Comparison of ENCODE assay signal across 11 cellular contexts in genomic region chr20:35174458-35175216, GRCh38. TPM values are rescaled to one million over a fixed set of nuclear protein-coding genes. Genes with fewer than 3 reads are reported as not detected.
DNase-seq lines count a peak whose midpoint lies in the region; ATAC-seq, FAIRE-seq and TF ChIP-seq lines count a peak whose summit lies in the region.
"Had no signal": no experiment of that assay in that cellular context is flagged by ENCODE, and none has a peak within 500 bp of the region (broad histone marks: within the 10 kb centered on the region; RNA-seq: fewer than 3 reads in every experiment).

No MANE protein-coding gene starts in this region.

- peak overlapping the region; percentile 91 for H3K4me2 ChIP-seq in endothelial cell of umbilical vein (ENCODE audit: insufficient read depth, low read length)
- no peak overlapping the region for H3K4me2 ChIP-seq in osteoblast (ENCODE audit: insufficient read depth, low read length)

- peak overlapping the region; percentile 62 for H3K9ac ChIP-seq in endothelial cell of umbilical vein (replicated peaks; ENCODE audit: extremely low read depth, insufficient read depth, low read length)

- no peak for ATAC-seq in natural killer cell treated with Interleukin-12 subunit alpha and Interleukin-12 subunit beta and Interleukin-15 and Interleukin-18, amount 100 ng/mL, for 72 hours
- ATAC-seq in gastroesophageal sphincter = no peak

- no peak for TF ChIP-seq CTCF in Caco-2 (IDR thresholded peaks at IDR 0.05; ENCODE audit: insufficient read depth in 1 of 2, low read depth in 1 of 2, low read length in 1 of 2, severe bottlenecking in 1 of 2, unreplicated experiment in 1 of 2)
- TF ChIP-seq CTCF in endothelial cell of umbilical vein (IDR thresholded peaks at IDR 0.05; ENCODE audit: extremely low read depth in 1 of 2, insufficient read depth in 1 of 2, low read depth in 1 of 2, low read length in 2 of 2) = no peak
- TF ChIP-seq CTCF in osteoblast (IDR thresholded peaks at IDR 0.05; ENCODE audit: extremely low read depth, low read depth, low read length) = no peak
- no peak for TF ChIP-seq CTCF in gastroesophageal sphincter (IDR thresholded peaks at IDR 0.05)

- H3K27me3 ChIP-seq in Caco-2 (replicated peaks; ENCODE audit: control insufficient read depth, insufficient read depth, low read length) = no peaks in the 10 kb centered on the region
- H3K27me3 ChIP-seq in endothelial cell of umbilical vein (ENCODE audit: control insufficient read depth in 2 of 2, insufficient read depth in 2 of 2, low read length in 2 of 2) = no peaks in the 10 kb centered on the region
- no peaks in the 10 kb centered on the region for H3K27me3 ChIP-seq in osteoblast (ENCODE audit: insufficient read depth, low read length)
- H3K27me3 ChIP-seq in gastroesophageal sphincter = no peaks in the 10 kb centered on the region

- no peaks in the 10 kb centered on the region for H3K9me3 Mint-ChIP-seq in Caco-2 (ENCODE audit: unreplicated experiment)
- no peaks in the 10 kb centered on the region for H3K9me3 Mint-ChIP-seq in natural killer cell treated with Interleukin-12 subunit alpha and Interleukin-12 subunit beta and Interleukin-15 and Interleukin-18, amount 100 ng/mL, for 72 hours
- H3K9me3 Mint-ChIP-seq: CD4-positive, alpha-beta T cell had no signal

- FAIRE-seq in endothelial cell of umbilical vein (lab: Jason Lieb, UNC) = peak; percentile 4

- intact Hi-C loops in Caco-2 (cut with micrococcal nuclease; ENCODE audit: unreplicated experiment) = loop anchor here (1.0 to 2.0 kb wide), 3 partner anchors 13 to 34 kb away; partner anchors contain the start of gene EDEM2
- intact Hi-C loops in endothelial cell of umbilical vein (cut with micrococcal nuclease) = loop anchor here (5.0 kb wide), 2 partner anchors 37 to 443 kb away; partner anchors contain the start of gene SPAG4

- CTCF ChIA-PET in Caco-2 (lab: Charles Lee) (interaction anchor here (0.8 to 1.2 kb wide), 6 partner anchors 28 to 301 kb away, joined by 3 to 12 read pairs (median 4); partner anchors contain the start of gene EDEM2), endothelial cell of umbilical vein (lab: Charles Lee) (interaction anchor here (4.1 to 6.9 kb wide), 2 partner anchors 28 to 79 kb away, joined by 33 to 82 read pairs; partner anchors contain the start of gene EDEM2)

- H3K9me1 ChIP-seq in endothelial cell of umbilical vein (replicated peaks; ENCODE audit: control insufficient read depth, extremely low read depth, insufficient read depth, low read length) = no peaks in the 10 kb centered on the region

- DNase-seq in Caco-2 (peak; percentile 93 to 97), endothelial cell of umbilical vein (ENCODE audit: low read depth, low spot score) (peak; percentile 48), osteoblast (ENCODE audit: insufficient read length, low spot score, missing footprints) (peak; percentile 80), DMS153 (lab: John Stamatoyannopoulos, UW) (no peak), SIG-M5 (lab: John Stamatoyannopoulos, UW) (no peak)
- DNase-seq in natural killer cell treated with Interleukin-12 subunit alpha and Interleukin-12 subunit beta and Interleukin-15 and Interleukin-18, amount 100 ng/mL, for 72 hours (ENCODE audit: low spot score) = no peak
- DNase-seq: CD4-positive, alpha-beta T cell; NCI-H1694; stimulated activated CD4-positive, alpha-beta T cell treated with anti-CD3 and anti-CD28 coated beads, Interleukin-4, amount 100 ng/mL, for 4 hours had no signal

- TF ChIP-seq POLR2A in endothelial cell of umbilical vein (IDR thresholded peaks at IDR 0.05; ENCODE audit: low read depth, low read length) (peak; percentile 38), gastroesophageal sphincter (IDR thresholded peaks at IDR 0.05) (no peak)

- H3K4me1 ChIP-seq in Caco-2 = peaks cover 48% of the 10 kb centered on the region
- peaks cover 30% of the 10 kb centered on the region for H3K4me1 ChIP-seq in endothelial cell of umbilical vein (ENCODE audit: control insufficient read depth, extremely low read depth, insufficient read depth, low read length)
- peaks cover 13% of the 10 kb centered on the region for H3K4me1 ChIP-seq in osteoblast (ENCODE audit: insufficient read depth, low read length)
- peaks cover 0 to 19% (median 5%) of the 10 kb centered on the region in 3 donors for H3K4me1 ChIP-seq in gastroesophageal sphincter

- H3K4me3 ChIP-seq in Caco-2 (ENCODE audit: low read depth, low read length) (peak overlapping the region; percentile 60), endothelial cell of umbilical vein (replicated peaks in 1 of 3; ENCODE audit: insufficient read depth in 1 of 3, low read depth in 1 of 3, low read length in 3 of 3) (peak overlapping the region; percentile 70 to 93 (median 80)), osteoblast (ENCODE audit: insufficient read depth, low read length) (no peak overlapping the region), gastroesophageal sphincter (peak overlapping the region in 1 of 2 donors; percentile 18)

- H3K27ac ChIP-seq in endothelial cell of umbilical vein (ENCODE audit: insufficient read depth, low read depth, low read length) (peak overlapping the region; percentile 31), osteoblast (ENCODE audit: low read depth, low read length) (no peak overlapping the region), gastroesophageal sphincter (no peak overlapping the region)

- peaks cover 6% of the 10 kb centered on the region for H3K36me3 Mint-ChIP-seq in Caco-2 (ENCODE audit: insufficient read depth, unreplicated experiment)
- no peaks in the 10 kb centered on the region for H3K36me3 Mint-ChIP-seq in natural killer cell treated with Interleukin-12 subunit alpha and Interleukin-12 subunit beta and Interleukin-15 and Interleukin-18, amount 100 ng/mL, for 72 hours

- no peaks in the 10 kb centered on the region for H3K36me3 ChIP-seq in Caco-2 (ENCODE audit: control insufficient read depth, insufficient read depth, low read length)
- peaks cover 16% of the 10 kb centered on the region in 2 experiments for H3K36me3 ChIP-seq in endothelial cell of umbilical vein (ENCODE audit: control insufficient read depth in 2 of 2, extremely low read depth in 1 of 2, insufficient read depth in 2 of 2, low read length in 2 of 2)
- peaks cover 8% of the 10 kb centered on the region for H3K36me3 ChIP-seq in osteoblast (ENCODE audit: insufficient read depth, low read length)
- peaks cover 0 to 24% of the 10 kb centered on the region in 2 donors for H3K36me3 ChIP-seq in gastroesophageal sphincter

- H3K79me2 ChIP-seq in endothelial cell of umbilical vein (ENCODE audit: control insufficient read depth, insufficient read depth, low read length) (peaks cover 38% of the 10 kb centered on the region), osteoblast (ENCODE audit: insufficient read depth, low read length) (no peaks in the 10 kb centered on the region)

- POLR2A ChIA-PET in Caco-2 (lab: Charles Lee) (interaction anchor here (0.6 to 1.2 kb wide), 12 partner anchors 11 to 852 kb away, joined by 3 to 11 read pairs (median 3); partner anchors contain the start of genes CEP250, EDEM2 and MMP24OS), endothelial cell of umbilical vein (lab: Charles Lee) (no interaction called here)

- TF ChIP-seq RAD21 in Ishikawa (IDR thresholded peaks at IDR 0.05; ENCODE audit: low read depth) = no peak

- H2AFZ ChIP-seq in endothelial cell of umbilical vein (ENCODE audit: low read depth, low read length) (peak overlapping the region; percentile 14), osteoblast (ENCODE audit: low read length) (no peak overlapping the region)

- peak overlapping the region; percentile 91 for H3K4me3 Mint-ChIP-seq in Caco-2 (ENCODE audit: unreplicated experiment)
- no peak overlapping the region for H3K4me3 Mint-ChIP-seq in natural killer cell treated with Interleukin-12 subunit alpha and Interleukin-12 subunit beta and Interleukin-15 and Interleukin-18, amount 100 ng/mL, for 72 hours
- H3K4me3 Mint-ChIP-seq: CD4-positive, alpha-beta T cell had no signal

- dilution Hi-C loops in endothelial cell of umbilical vein (cut with MboI; ENCODE audit: extremely low pct_ligation_motif_present, low sequenced_read_pairs) = no loop called here

- peaks cover 53% of the 10 kb centered on the region for H3K4me1 Mint-ChIP-seq in Caco-2 (ENCODE audit: low read depth, unreplicated experiment)
- H3K4me1 Mint-ChIP-seq in natural killer cell treated with Interleukin-12 subunit alpha and Interleukin-12 subunit beta and Interleukin-15 and Interleukin-18, amount 100 ng/mL, for 72 hours (ENCODE audit: low read depth in 2 of 2) = peaks cover 20 to 23% of the 10 kb centered on the region in 2 donors

- no peak for TF ChIP-seq EP300 in Ishikawa (IDR thresholded peaks at IDR 0.05; ENCODE audit: borderline replicate concordance)
- TF ChIP-seq EP300 in gastroesophageal sphincter (IDR thresholded peaks at IDR 0.05) = no peak

- 54 to 73% methylated on average over 8 to 17 of the region's 49 CpGs for WGBS in gastroesophageal sphincter (ENCODE audit: low coverage in 1 of 2), 2 donors

- H3K9me3 ChIP-seq in Caco-2 (no peaks in the 10 kb centered on the region), endothelial cell of umbilical vein (replicated peaks; ENCODE audit: control insufficient read depth, insufficient read depth, low read length) (no peaks in the 10 kb centered on the region), osteoblast (ENCODE audit: low read depth, low read length) (no peaks in the 10 kb centered on the region), gastroesophageal sphincter (no peaks in the 10 kb centered on the region)

- H3K27me3 Mint-ChIP-seq in Caco-2 (ENCODE audit: insufficient read depth, unreplicated experiment) = no peaks in the 10 kb centered on the region
- H3K27me3 Mint-ChIP-seq in natural killer cell treated with Interleukin-12 subunit alpha and Interleukin-12 subunit beta and Interleukin-15 and Interleukin-18, amount 100 ng/mL, for 72 hours = no peaks in the 10 kb centered on the region
- H3K27me3 Mint-ChIP-seq: CD4-positive, alpha-beta T cell had no signal

- BruUV-seq in Caco-2 (replicated peaks; lab: Mats Ljungman, UMichigan) (no TSS peak), endothelial cell of umbilical vein (replicated peaks; lab: Mats Ljungman, UMichigan) (TSS peak; percentile 40)

- H4K20me1 ChIP-seq in endothelial cell of umbilical vein (replicated peaks; ENCODE audit: control insufficient read depth, extremely low read depth, insufficient read depth, low read length) = no peaks in the 10 kb centered on the region
- no peaks in the 10 kb centered on the region for H4K20me1 ChIP-seq in osteoblast (ENCODE audit: insufficient read depth, low read length)

- peak overlapping the region; percentile 81 for H3K27ac Mint-ChIP-seq in Caco-2 (ENCODE audit: unreplicated experiment)
- H3K27ac Mint-ChIP-seq in natural killer cell treated with Interleukin-12 subunit alpha and Interleukin-12 subunit beta and Interleukin-15 and Interleukin-18, amount 100 ng/mL, for 72 hours = no peak overlapping the region
- H3K27ac Mint-ChIP-seq: CD4-positive, alpha-beta T cell had no signal

RNA-seq across cellular contexts. Expression of gene PROCR, which starts 2.8 kb away (rescaled TPM):
- total RNA-seq in Caco-2 (2022) = 4.0 and 4.7 TPM in 2 replicates
- 228 and 251 TPM in 2 replicates for total RNA-seq in endothelial cell of umbilical vein
- 376 and 414 TPM in 2 replicates for polyA plus RNA-seq in endothelial cell of umbilical vein
- 280 and 408 TPM in 2 replicates for polyA plus RNA-seq in endothelial cell of umbilical vein (2011; cell fraction: cytosol; rRNA removed)
- 149 and 172 TPM in 2 replicates for polyA plus RNA-seq in endothelial cell of umbilical vein (2011; cell fraction: nucleus; rRNA removed)
- 386 and 422 TPM in 2 replicates for polyA plus RNA-seq in endothelial cell of umbilical vein (2012)
- polyA minus RNA-seq in endothelial cell of umbilical vein = 229 and 241 TPM in 2 replicates
- polyA minus RNA-seq in endothelial cell of umbilical vein (2011; cell fraction: cytosol; rRNA and poly(A)+ RNA removed) = 18.9 TPM
- polyA minus RNA-seq in endothelial cell of umbilical vein (2011; cell fraction: nucleus; rRNA and poly(A)+ RNA removed) = 92.7 and 104 TPM in 2 replicates
- total RNA-seq in osteoblast = 35.9 and 38.0 TPM in 2 replicates
- 1 to 10 TPM in 1 of 2 donors, under 1 TPM in 1; 0.53 to 2.5 TPM for total RNA-seq in natural killer cell treated with Interleukin-12 subunit alpha and Interleukin-12 subunit beta and Interleukin-15 and Interleukin-18, amount 100 ng/mL, for 72 hours
- 10 to 100 TPM; 11.7 to 59.4 (median 35.9) TPM for total RNA-seq in gastroesophageal sphincter

RNA-seq across cellular contexts. Expression of gene EDEM2, which starts 27.5 kb away (rescaled TPM):
- total RNA-seq in Caco-2 (2022) (41.2 and 42.4 TPM in 2 replicates), endothelial cell of umbilical vein (37.5 and 39.5 TPM in 2 replicates), osteoblast (32.2 and 41.8 TPM in 2 replicates), gastroesophageal sphincter (10 to 100 TPM; 11.2 to 18.9 (median 13.5) TPM)
- 29.1 and 30.1 TPM in 2 replicates for polyA plus RNA-seq in endothelial cell of umbilical vein
- 33.9 and 35.0 TPM in 2 replicates for polyA plus RNA-seq in endothelial cell of umbilical vein (2011; cell fraction: cytosol; rRNA removed)
- 23.0 and 25.4 TPM in 2 replicates for polyA plus RNA-seq in endothelial cell of umbilical vein (2011; cell fraction: nucleus; rRNA removed)
- polyA plus RNA-seq in endothelial cell of umbilical vein (2012) = 46.6 and 49.7 TPM in 2 replicates
- polyA minus RNA-seq in endothelial cell of umbilical vein = 22.1 and 23.2 TPM in 2 replicates
- polyA minus RNA-seq in endothelial cell of umbilical vein (2011; cell fraction: cytosol; rRNA and poly(A)+ RNA removed) = 12.5 TPM
- polyA minus RNA-seq in endothelial cell of umbilical vein (2011; cell fraction: nucleus; rRNA and poly(A)+ RNA removed) = 5.7 and 5.9 TPM in 2 replicates
- total RNA-seq in natural killer cell treated with Interleukin-12 subunit alpha and Interleukin-12 subunit beta and Interleukin-15 and Interleukin-18, amount 100 ng/mL, for 72 hours = 10 to 100 TPM; 27.8 to 29.2 TPM

RNA-seq across cellular contexts. Expression of gene MMP24, which starts 51.9 kb away (rescaled TPM):
- 13.0 and 15.6 TPM in 2 replicates for total RNA-seq in Caco-2 (2022)
- total RNA-seq in endothelial cell of umbilical vein = 0.27 and 0.32 TPM in 2 replicates
- 0.48 and 0.54 TPM in 2 replicates for polyA plus RNA-seq in endothelial cell of umbilical vein
- polyA plus RNA-seq in endothelial cell of umbilical vein (2011; cell fraction: cytosol; rRNA removed) = 0.44 and 0.48 TPM in 2 replicates
- polyA plus RNA-seq in endothelial cell of umbilical vein (2011; cell fraction: nucleus; rRNA removed) = 0.27 and 0.28 TPM in 2 replicates
- polyA plus RNA-seq in endothelial cell of umbilical vein (2012) = 1.5 and 2.5 TPM in 2 replicates
- polyA minus RNA-seq in endothelial cell of umbilical vein = 0.19 and 0.28 TPM in 2 replicates
- polyA minus RNA-seq in endothelial cell of umbilical vein (2011; cell fraction: cytosol; rRNA and poly(A)+ RNA removed) = 0.20 TPM
- polyA minus RNA-seq in endothelial cell of umbilical vein (2011; cell fraction: nucleus; rRNA and poly(A)+ RNA removed) = 0.10 and 0.24 TPM in 2 replicates
- total RNA-seq in osteoblast = 0.88 and 1.1 TPM in 2 replicates
- not detected for total RNA-seq in natural killer cell treated with Interleukin-12 subunit alpha and Interleukin-12 subunit beta and Interleukin-15 and Interleukin-18, amount 100 ng/mL, for 72 hours
- 1 to 10 TPM in 2 of 4 donors, under 1 TPM in 2; 0.47 to 3.4 (median 1.8) TPM for total RNA-seq in gastroesophageal sphincter
- total RNA-seq: CD4-positive, alpha-beta T cell had no signal

Comparison
In these comparisons a context has a peak if more than half of its experiments do, and no peak if none do; other contexts are left out.
1. DNase-seq: peak in Caco-2 (2 of 2), endothelial cell of umbilical vein (single experiment) and osteoblast (single experiment); none in DMS153 (single experiment), SIG-M5 (single experiment) and natural killer cell treated with Interleukin-12 subunit alpha and Interleukin-12 subunit beta and Interleukin-15 and Interleukin-18, amount 100 ng/mL, for 72 hours (single experiment).